Comparison of ENCODE assay signal across 19 cellular contexts in the genomic region with DNA sequence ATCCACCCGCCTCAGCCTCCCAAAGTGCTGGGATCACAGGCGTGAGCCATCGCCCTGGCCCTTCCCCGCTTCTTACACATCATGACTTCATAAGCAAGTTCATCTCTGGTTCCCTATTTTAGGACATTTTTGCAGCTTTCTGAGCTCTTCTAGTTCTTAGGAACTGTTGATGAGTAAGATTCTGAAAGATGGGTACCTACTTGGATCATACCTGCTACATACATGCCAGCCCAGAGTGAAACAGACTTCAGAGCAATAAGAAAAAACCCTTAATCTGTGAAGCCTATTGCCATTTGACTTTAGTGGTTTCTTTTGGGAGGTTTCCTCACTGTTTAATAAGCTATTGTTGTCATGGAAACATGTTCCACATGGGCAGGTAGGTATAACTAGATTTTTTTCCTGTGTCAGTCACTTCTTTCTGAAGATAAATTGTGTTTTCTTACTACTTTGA. TPM values are rescaled to one million over a fixed set of nuclear protein-coding genes. Genes with fewer than 3 reads are reported as not detected.
DNase-seq lines count a peak whose midpoint lies in the region; ATAC-seq and TF ChIP-seq lines count a peak whose summit lies in the region.
"Had no signal": no experiment of that assay in that cellular context is flagged by ENCODE, and none has a peak within 500 bp of the region (broad histone marks: within the 10 kb centered on the region; RNA-seq: fewer than 3 reads in every experiment).

No MANE protein-coding gene starts in this region.

- H3K9me3 Mint-ChIP-seq in memory B cell (no peaks in the 10 kb centered on the region), type B pancreatic cell (no peaks in the 10 kb centered on the region)
- H3K9me3 Mint-ChIP-seq: neural crest cell; T-helper 2 cell treated with Interferon-gamma antibody and Interleukin-4, amounts not matched to agents 5 μg/mL and 100 μg/mL, for 36 hours had no signal

- DNase-seq in activated CD4-positive, alpha-beta T cell treated with anti-CD3 and anti-CD28 coated beads for 48 hours, result peak; percentile 60
- DNase-seq in activated CD4-positive, alpha-beta T cell treated with anti-CD3 and anti-CD28 coated beads, Interleukin-2, amount 50 U/mL, for 1 hour, result no peak
- DNase-seq in GM10266 (ENCODE audit: extremely low spot score) (peak; percentile 25), memory B cell (ENCODE audit: low spot score in 2 of 2) (no peak), COLO829 (ENCODE audit: low spot score) (no peak), type B pancreatic cell (ENCODE audit: extremely low spot score, unreplicated experiment) (no peak)
- DNase-seq: activated naive CD4-positive, alpha-beta T cell; body of pancreas; erythroblast; mammary epithelial cell; NCI-H2029; NCI-H524; OCI-M1 had no signal

- TF ChIP-seq CTCF in GM10266 (IDR thresholded peaks at IDR 0.05; ENCODE audit: control insufficient read depth, insufficient read depth, low read depth, missing control alignments), result no peak
- TF ChIP-seq CTCF in gastroesophageal sphincter (IDR thresholded peaks at IDR 0.05), result no peak
- no peak for TF ChIP-seq CTCF in type B pancreatic cell (conservative IDR thresholded peaks at IDR 0.05)

- H3K27ac ChIP-seq in gastroesophageal sphincter, result no peak overlapping the region
- H3K27ac ChIP-seq: body of pancreas, coronary artery, SJSA1 had no signal

- H3K27ac Mint-ChIP-seq in memory B cell, result no peak overlapping the region
- no peak overlapping the region for H3K27ac Mint-ChIP-seq in type B pancreatic cell
- H3K27ac Mint-ChIP-seq: T-helper 2 cell treated with Interferon-gamma antibody and Interleukin-4, amounts not matched to agents 5 μg/mL and 100 μg/mL, for 36 hours had no signal

- H3K4me1 Mint-ChIP-seq in memory B cell (no peaks in the 10 kb centered on the region), type B pancreatic cell (ENCODE audit: unreplicated experiment) (peaks cover 4% of the 10 kb centered on the region)
- H3K4me1 Mint-ChIP-seq: neural crest cell had no signal

- H3K27me3 ChIP-seq in gastroesophageal sphincter, result no peaks in the 10 kb centered on the region
- H3K27me3 ChIP-seq: body of pancreas, SJSA1 had no signal

- no peak overlapping the region for H3K4me3 Mint-ChIP-seq in memory B cell
- H3K4me3 Mint-ChIP-seq in type B pancreatic cell, result no peak overlapping the region
- H3K4me3 Mint-ChIP-seq: neural crest cell; T-helper 2 cell treated with Interferon-gamma antibody and Interleukin-4, amounts not matched to agents 5 μg/mL and 100 μg/mL, for 36 hours had no signal

- ATAC-seq in HG03571 (IDR thresholded peaks at IDR 0.05; ENCODE audit: unreplicated experiment) (peak; percentile 44), memory B cell (ENCODE audit: low read depth) (peak; percentile 63), gastroesophageal sphincter (no peak)
- ATAC-seq: body of pancreas had no signal

- H3K36me3 Mint-ChIP-seq in memory B cell (peaks cover 43% of the 10 kb centered on the region), type B pancreatic cell (peaks cover 33% of the 10 kb centered on the region)

- no peak for TF ChIP-seq EP300 in gastroesophageal sphincter (IDR thresholded peaks at IDR 0.05)

- no peak for TF ChIP-seq POLR2A in gastroesophageal sphincter (IDR thresholded peaks at IDR 0.05)

- WGBS in gastroesophageal sphincter (ENCODE audit: low coverage in 1 of 2), 2 donors, result 99 to 100% methylated on average over 2 to 4 of the region's 4 CpGs

- H3K27me3 Mint-ChIP-seq in memory B cell, result no peaks in the 10 kb centered on the region
- no peaks in the 10 kb centered on the region for H3K27me3 Mint-ChIP-seq in type B pancreatic cell

- peaks cover 0 to 76% of the 10 kb centered on the region in 2 donors for H3K36me3 ChIP-seq in gastroesophageal sphincter

- H3K4me1 ChIP-seq in gastroesophageal sphincter, result peaks cover 6 to 32% (median 17%) of the 10 kb centered on the region in 3 donors
- H3K4me1 ChIP-seq: SJSA1 had no signal

- H3K4me3 ChIP-seq in gastroesophageal sphincter, result no peak overlapping the region
- H3K4me3 ChIP-seq: body of pancreas, coronary artery, SJSA1 had no signal

- no peaks in the 10 kb centered on the region for H3K9me3 ChIP-seq in gastroesophageal sphincter
- H3K9me3 ChIP-seq: body of pancreas, SJSA1 had no signal

RNA-seq across cellular contexts. Expression of a gene that starts 27.9 kb away (rescaled TPM):
- total RNA-seq in gastroesophageal sphincter, result under 1 TPM in 1 of 4 donors, not detected in 3; 0.40 TPM
- total RNA-seq in type B pancreatic cell (ENCODE audit: low replicate concordance), result 1.1 and 1.3 TPM in 2 replicates
- total RNA-seq: body of pancreas had no signal

RNA-seq across cellular contexts. Expression of a gene that starts 28.3 kb away (rescaled TPM):
- total RNA-seq in gastroesophageal sphincter (1 to 10 TPM; 5.0 to 9.2 (median 8.3) TPM), type B pancreatic cell (ENCODE audit: low replicate concordance) (13.6 and 14.1 TPM in 2 replicates)

Comparison
In these comparisons a context has a peak if more than half of its experiments do, and no peak if none do; other contexts are left out.
1. DNase-seq: peak in activated CD4-positive, alpha-beta T cell treated with anti-CD3 and anti-CD28 coated beads for 48 hours (single experiment) and GM10266 (single experiment); none in activated CD4-positive, alpha-beta T cell treated with anti-CD3 and anti-CD28 coated beads, Interleukin-2, amount 50 U/mL, for 1 hour (single experiment), memory B cell (0 of 2), COLO829 (single experiment) and type B pancreatic cell (single experiment).